ENCODE assay signal across 23 cellular contexts in the genomic region with DNA sequence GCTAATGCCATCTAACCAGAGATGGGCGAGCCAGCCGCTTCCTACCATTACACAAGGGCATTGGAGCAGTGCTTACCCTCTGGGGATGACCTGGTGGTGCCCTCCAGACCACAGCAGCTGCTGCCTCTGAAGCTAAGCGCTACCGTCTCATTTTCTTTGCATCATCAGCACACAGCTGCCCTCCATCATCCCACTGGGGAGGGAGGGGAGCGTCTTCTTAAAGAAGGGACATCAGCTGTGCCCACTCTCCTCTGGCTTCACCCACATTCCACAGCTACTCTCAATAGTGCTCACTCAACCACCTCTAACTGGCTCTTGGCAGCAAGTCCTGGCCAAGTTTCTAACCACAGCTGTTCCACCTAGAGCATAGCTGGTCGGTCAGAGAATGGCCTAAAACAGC.
DNase-seq lines count a peak whose midpoint lies in the region; ATAC-seq and TF ChIP-seq lines count a peak whose summit lies in the region.
"Had no signal": no experiment of that assay in that cellular context is flagged by ENCODE, and none has a peak within 500 bp of the region (broad histone marks: within the 10 kb centered on the region; RNA-seq: fewer than 3 reads in every experiment).

No MANE protein-coding gene starts in this region.

- no peaks in the 10 kb centered on the region for H3K4me1 ChIP-seq in heart right ventricle
- H3K4me1 ChIP-seq: A549, body of pancreas, testis had no signal

- in situ Hi-C loops in astrocyte of the cerebellum (cut with HindIII; ENCODE audit: low sequenced_read_pairs) = no loop called here

- no peaks in the 10 kb centered on the region for H3K27me3 ChIP-seq in heart right ventricle
- no peaks in the 10 kb centered on the region for H3K27me3 ChIP-seq in kidney epithelial cell (ENCODE audit: control insufficient read depth, insufficient read depth, low read length)
- H3K27me3 ChIP-seq: body of pancreas, testis had no signal

- DNase-seq in left ventricle myocardium superior (peak; percentile 20), heart right ventricle (no peak), astrocyte of the cerebellum (ENCODE audit: low read depth) (peak; percentile 84), kidney epithelial cell (ENCODE audit: low read depth) (peak; percentile 44), ureter (ENCODE audit: low spot score) (no peak)
- no peak for DNase-seq in stimulated activated CD4-positive, alpha-beta T cell treated with anti-CD3 and anti-CD28 coated beads, Interleukin-12 subunit alpha, Interleukin-12 subunit beta, amount 100 ng/mL, for 4 hours
- DNase-seq: activated CD4-positive, alpha-beta memory T cell treated with anti-CD3 and anti-CD28 coated beads for 36 hours; activated naive CD4-positive, alpha-beta T cell treated with anti-CD3 and anti-CD28 coated beads, Interleukin-2, amount 10 ng/mL, durations not matched to agents 7 days and 5 days; activated T-cell treated with anti-CD3 and anti-CD28 coated beads, Interleukin-2, amount 50 U/mL, for 1 hour; body of pancreas; DMS53; H7; immature natural killer cell; naive thymus-derived CD8-positive, alpha-beta T cell; NCI-H2081; NCI-H524 treated with DMSO at 0.1 percent for 48 hours; SHP77 treated with DMSO at 0.1 percent for 48 hours; testis had no signal

- intact Hi-C loops in left ventricle myocardium superior (cut with micrococcal nuclease) (no loop called here), heart right ventricle (cut with DNase I) (no loop called here)

- H3K4me3 ChIP-seq in heart right ventricle (no peak overlapping the region), astrocyte of the cerebellum (ENCODE audit: low read depth, low read length) (no peak overlapping the region), kidney epithelial cell (ENCODE audit: low read depth, low read length) (no peak overlapping the region)
- H3K4me3 ChIP-seq: A549, body of pancreas, smooth muscle cell, testis had no signal

- H3K9me3 ChIP-seq in heart right ventricle = no peaks in the 10 kb centered on the region
- H3K9me3 ChIP-seq: A549, body of pancreas, testis had no signal

- no peaks in the 10 kb centered on the region for H3K36me3 ChIP-seq in heart right ventricle
- no peaks in the 10 kb centered on the region for H3K36me3 ChIP-seq in kidney epithelial cell (ENCODE audit: control insufficient read depth, insufficient read depth, low read length)

- WGBS in heart right ventricle, 2 donors = 88 to 93% methylated on average over 6 of the region's 6 CpGs

- TF ChIP-seq CTCF in heart right ventricle (IDR thresholded peaks at IDR 0.05) (no peak), astrocyte of the cerebellum (IDR thresholded peaks at IDR 0.05; ENCODE audit: low read depth, low read length, missing control alignments) (no peak), kidney epithelial cell (IDR thresholded peaks at IDR 0.05; ENCODE audit: insufficient read depth, low read length, poor library complexity, severe bottlenecking) (no peak)

- no peak overlapping the region for H3K27ac ChIP-seq in heart right ventricle
- H3K27ac ChIP-seq: A549, body of pancreas, testis had no signal

- no peak for ATAC-seq in left ventricle myocardium superior
- no peak for ATAC-seq in heart right ventricle
- ATAC-seq in GM18520 (IDR thresholded peaks at IDR 0.05; ENCODE audit: unreplicated experiment) = no peak
- no peak for ATAC-seq in GM18873 (IDR thresholded peaks at IDR 0.05; ENCODE audit: low FRiP score, unreplicated experiment)
- ATAC-seq: A549; body of pancreas; HepG2; naive thymus-derived CD8-positive, alpha-beta T cell had no signal

Comparison
In these comparisons a context has a peak if more than half of its experiments do, and no peak if none do; other contexts are left out.
1. DNase-seq: peak in left ventricle myocardium superior (single experiment), astrocyte of the cerebellum (single experiment) and kidney epithelial cell (single experiment); none in heart right ventricle (0 of 2), ureter (single experiment) and stimulated activated CD4-positive, alpha-beta T cell treated with anti-CD3 and anti-CD28 coated beads, Interleukin-12 subunit alpha, Interleukin-12 subunit beta, amount 100 ng/mL, for 4 hours (single experiment).